ENCODE assay signal across 26 cellular contexts in genomic region chr7:155292680-155293226, GRCh38.
"Had no signal": no experiment of that assay in that cellular context is flagged by ENCODE, and none has a peak within 500 bp of the region (broad histone marks: within the 10 kb centered on the region; RNA-seq: fewer than 3 reads in every experiment).

No MANE protein-coding gene starts in this region.

- H3K4me3 ChIP-seq: breast epithelium, ovary, right lobe of liver, vagina had no signal

- H3K36me3 Mint-ChIP-seq: activated naive CD4-positive, alpha-beta T cell treated with anti-CD3 and anti-CD28 coated beads, Interleukin-2, amount 50 U/mL, for 24 hours; mesothelial cell of epicardium; type B pancreatic cell had no signal

- H3K4me3 Mint-ChIP-seq: activated B cell treated with CpG ODN at 0.5 μM for 24 hours; activated naive CD4-positive, alpha-beta T cell treated with anti-CD3 and anti-CD28 coated beads, Interleukin-2, amount 50 U/mL, for 24 hours; activated naive CD8-positive, alpha-beta T cell treated with anti-CD3 and anti-CD28 coated beads, Interleukin-2, amount 50 U/mL, for 24 hours; mesothelial cell of epicardium; naive thymus-derived CD4-positive, alpha-beta T cell; stimulated activated naive CD8-positive, alpha-beta T cell treated with anti-CD3 and anti-CD28 coated beads, Interleukin-15, amount 100 ng/mL, for 72 hours; type B pancreatic cell had no signal

- H3K27me3 Mint-ChIP-seq: activated naive CD4-positive, alpha-beta T cell treated with anti-CD3 and anti-CD28 coated beads, Interleukin-2, amount 50 U/mL, for 24 hours; activated naive CD8-positive, alpha-beta T cell treated with anti-CD3 and anti-CD28 coated beads, Interleukin-2, amount 50 U/mL, for 24 hours; naive thymus-derived CD4-positive, alpha-beta T cell; type B pancreatic cell had no signal

- H3K36me3 ChIP-seq: breast epithelium, ovary, right lobe of liver, vagina had no signal

- H3K27me3 ChIP-seq: breast epithelium, ovary, right lobe of liver, vagina had no signal

- DNase-seq: activated B cell treated with CpG ODN at 0.5 μM for 24 hours; activated CD4-positive, alpha-beta T cell treated with anti-CD3 and anti-CD28 coated beads for 4 hours; activated CD4-positive, alpha-beta T cell treated with anti-CD3 and anti-CD28 coated beads, Interleukin-2, amount 50 U/mL, for 4 hours; activated naive CD8-positive, alpha-beta T cell treated with anti-CD3 and anti-CD28 coated beads, Interleukin-2, amount 50 U/mL, for 24 hours; amygdala; central memory CD4-positive, alpha-beta T cell; dermis blood vessel endothelial cell; effector CD8-positive, alpha-beta T cell; left ventricle myocardium superior; ovary; stimulated activated CD4-positive, alpha-beta T cell treated with anti-CD3 and anti-CD28 coated beads, Interleukin-2, amount 100 ng/mL, for 48 hours; stimulated activated naive CD8-positive, alpha-beta T cell treated with anti-CD3 and anti-CD28 coated beads, Interleukin-15, amount 100 ng/mL, for 72 hours; substantia nigra; T-helper 2 cell had no signal

- FAIRE-seq: endometrium, frontal cortex, islet of Langerhans had no signal

- H3K27ac Mint-ChIP-seq: activated B cell treated with CpG ODN at 0.5 μM for 24 hours; activated naive CD4-positive, alpha-beta T cell treated with anti-CD3 and anti-CD28 coated beads, Interleukin-2, amount 50 U/mL, for 24 hours; activated naive CD8-positive, alpha-beta T cell treated with anti-CD3 and anti-CD28 coated beads, Interleukin-2, amount 50 U/mL, for 24 hours; activated T-helper 2 cell treated with anti-CD3 and anti-CD28 coated beads, Interferon-gamma antibody, Interleukin-2, Interleukin-4, amounts not matched to agents 10 μg/mL and 5 μg/mL and 100 μg/mL, durations not matched to agents 14 hours and 24 hours and 36 hours; mesothelial cell of epicardium; progenitor cell of endocrine pancreas; stimulated activated naive CD8-positive, alpha-beta T cell treated with anti-CD3 and anti-CD28 coated beads, Interleukin-15, amount 100 ng/mL, for 72 hours; type B pancreatic cell had no signal

- H3K9me3 ChIP-seq: breast epithelium, ovary, right lobe of liver, vagina had no signal

- H3K4me1 ChIP-seq: breast epithelium had no signal

- H3K27ac ChIP-seq: breast epithelium, ovary, right lobe of liver, vagina had no signal

- H3K9me3 Mint-ChIP-seq: activated B cell treated with CpG ODN at 0.5 μM for 24 hours; activated naive CD4-positive, alpha-beta T cell treated with anti-CD3 and anti-CD28 coated beads, Interleukin-2, amount 50 U/mL, for 24 hours; activated naive CD8-positive, alpha-beta T cell treated with anti-CD3 and anti-CD28 coated beads, Interleukin-2, amount 50 U/mL, for 24 hours; stimulated activated naive CD8-positive, alpha-beta T cell treated with anti-CD3 and anti-CD28 coated beads, Interleukin-15, amount 100 ng/mL, for 72 hours had no signal
